Comparison of ENCODE assay signal across 13 cellular contexts in the genomic region with DNA sequence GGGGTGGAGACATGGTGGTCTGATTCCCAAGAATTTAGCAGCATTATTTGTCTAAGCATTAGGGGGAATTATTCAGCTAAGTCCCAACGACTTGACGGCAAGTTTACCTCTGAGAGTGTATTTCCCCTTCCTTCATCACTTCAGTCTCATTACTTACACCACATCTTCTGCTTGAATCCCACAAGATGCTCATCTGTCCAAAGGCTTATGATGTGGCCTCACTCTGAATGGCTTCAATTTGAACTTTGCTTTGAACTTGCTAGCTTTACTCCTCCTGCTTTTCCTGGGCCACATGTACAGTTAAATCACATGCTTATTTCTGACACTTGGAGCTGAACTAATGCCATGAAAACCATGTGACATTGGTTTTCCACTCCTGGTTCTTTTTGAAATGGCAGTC.
"Had no signal": no experiment of that assay in that cellular context is flagged by ENCODE, and none has a peak within 500 bp of the region (broad histone marks: within the 10 kb centered on the region; RNA-seq: fewer than 3 reads in every experiment).

No MANE protein-coding gene starts in this region.

- H3K27ac Mint-ChIP-seq: mesothelial cell of epicardium, neural progenitor cell had no signal

- ATAC-seq: esophagus mucosa, left colon, lower lobe of right lung, sciatic nerve had no signal

- H3K4me3 Mint-ChIP-seq: mesothelial cell of epicardium, neural progenitor cell had no signal

- H3K4me1 Mint-ChIP-seq: neural progenitor cell had no signal

- H3K36me3 Mint-ChIP-seq: mesothelial cell of epicardium, neural progenitor cell had no signal

- H3K9me3 Mint-ChIP-seq: mesothelial cell of epicardium, neural progenitor cell had no signal

- DNase-seq: activated CD4-positive, CD25-positive, alpha-beta regulatory T cell; activated gamma-delta T cell; amniotic stem cell; caudate nucleus; colonic mucosa; left colon; lower lobe of right lung; ovary; SJCRH30 had no signal
